ENCODE assay signal across 8 cellular contexts in genomic region chr9:134325813-134326753, GRCh38. TPM values are rescaled to one million over a fixed set of nuclear protein-coding genes. Genes with fewer than 3 reads are reported as not detected.
DNase-seq lines count a peak whose midpoint lies in the region; ATAC-seq and TF ChIP-seq lines count a peak whose summit lies in the region.

TSS of gene RXRA (plus strand) at chr9:134326455. CDS start at chr9:134326632, 177 bp downstream.

- peak within 1 kb of the TSS; percentile 76 for H3K27ac ChIP-seq in HL-60 (replicated peaks)
- H3K27ac ChIP-seq in substantia nigra (ENCODE audit: low read depth, low read length, poor library complexity, severe bottlenecking), result peak within 1 kb of the TSS; percentile 75

- TF ChIP-seq CTCF in HL-60 (IDR thresholded peaks at IDR 0.05; ENCODE audit: insufficient read depth, low read length), result no peak
- TF ChIP-seq CTCF in neural crest cell (conservative IDR thresholded peaks at IDR 0.05), result peak; percentile 36

- no peaks in the 10 kb centered on the region for H3K36me3 Mint-ChIP-seq in activated naive CD4-positive, alpha-beta T cell treated with anti-CD3 and anti-CD28 coated beads, Interleukin-2, amount 10 ng/mL, durations not matched to agents 7 days and 5 days
- no peaks in the 10 kb centered on the region for H3K36me3 Mint-ChIP-seq in neural crest cell (ENCODE audit: low read depth)

- peaks cover 2% of the 10 kb centered on the region for H3K4me1 Mint-ChIP-seq in activated naive CD4-positive, alpha-beta T cell treated with anti-CD3 and anti-CD28 coated beads, Interleukin-2, amount 10 ng/mL, durations not matched to agents 7 days and 5 days
- H3K4me1 Mint-ChIP-seq in neural crest cell, result peaks cover 50% of the 10 kb centered on the region

- H3K9me3 Mint-ChIP-seq in activated naive CD4-positive, alpha-beta T cell treated with anti-CD3 and anti-CD28 coated beads, Interleukin-2, amount 10 ng/mL, durations not matched to agents 7 days and 5 days, result no peaks in the 10 kb centered on the region
- H3K9me3 Mint-ChIP-seq in neural crest cell, result no peaks in the 10 kb centered on the region

- H3K4me3 Mint-ChIP-seq in activated naive CD4-positive, alpha-beta T cell treated with anti-CD3 and anti-CD28 coated beads, Interleukin-2, amount 10 ng/mL, durations not matched to agents 7 days and 5 days, result peak within 1 kb of the TSS; percentile 63
- H3K4me3 Mint-ChIP-seq in neural crest cell, result peak within 1 kb of the TSS; percentile 90

- no peak within 1 kb of the TSS for H3K27ac Mint-ChIP-seq in activated naive CD4-positive, alpha-beta T cell treated with anti-CD3 and anti-CD28 coated beads, Interleukin-2, amount 10 ng/mL, durations not matched to agents 7 days and 5 days
- no peak within 1 kb of the TSS for H3K27ac Mint-ChIP-seq in neural crest cell (ENCODE audit: unreplicated experiment)

- DNase-seq in CMK (ENCODE audit: low read depth) (peak; percentile 52), HL-60 (ENCODE audit: low read depth in 1 of 2, low spot score in 1 of 2) (peak; percentile 72 to 74), RPMI8226 (peak; percentile 95), foreskin melanocyte (peak; percentile 40), neural crest cell (ENCODE audit: low read depth, low spot score) (peak; percentile 78), substantia nigra (lab: John Stamatoyannopoulos, UW) (peak in 40 of 49 donors; percentile 32 to 86 (median 68))
- peak; percentile 63 for DNase-seq in activated naive CD4-positive, alpha-beta T cell treated with anti-CD3 and anti-CD28 coated beads, Interleukin-2, amount 10 ng/mL, durations not matched to agents 7 days and 5 days

- peaks cover 80% of the 10 kb centered on the region for H3K27me3 Mint-ChIP-seq in activated naive CD4-positive, alpha-beta T cell treated with anti-CD3 and anti-CD28 coated beads, Interleukin-2, amount 10 ng/mL, durations not matched to agents 7 days and 5 days
- H3K27me3 Mint-ChIP-seq in neural crest cell (ENCODE audit: low read depth), result no peaks in the 10 kb centered on the region

- no peak for ATAC-seq in GM18861 (IDR thresholded peaks at IDR 0.05; ENCODE audit: unreplicated experiment)

- peak within 1 kb of the TSS; percentile 81 for H3K4me3 ChIP-seq in HL-60 (replicated peaks; ENCODE audit: insufficient read depth, low read length)

- CTCF ChIA-PET in activated naive CD4-positive, alpha-beta T cell treated with anti-CD3 and anti-CD28 coated beads, Interleukin-2, amount 10 ng/mL, durations not matched to agents 7 days and 5 days (lab: Charles Lee), result no interaction called here

- H3K27me3 ChIP-seq in HL-60 (ENCODE audit: insufficient read depth, poor library complexity, severe bottlenecking), result no peaks in the 10 kb centered on the region

RNA-seq across cellular contexts. Expression of gene RXRA, which starts in this region (rescaled TPM):
- 40.0 and 41.2 TPM in 2 replicates for total RNA-seq in neural crest cell

Comparison
In these comparisons a context has a peak if more than half of its experiments do, and no peak if none do; other contexts are left out.
1. DNase-seq: peak in every context shown above with its lines; median percentile 95 in RPMI8226; 78 in neural crest cell; 73 in HL-60; 68 in substantia nigra; 63 in activated naive CD4-positive, alpha-beta T cell treated with anti-CD3 and anti-CD28 coated beads, Interleukin-2, amount 10 ng/mL, durations not matched to agents 7 days and 5 days; 52 in CMK; 40 in foreskin melanocyte.